ENCODE assay signal across 28 cellular contexts in genomic region chr9:127550277-127550676, GRCh38.
A peak's percentile ranks its signal among the peaks of the same experiment; 100 is the strongest.
DNase-seq lines count a peak whose midpoint lies in the region; ATAC-seq, FAIRE-seq and TF ChIP-seq lines count a peak whose summit lies in the region.
"Had no signal": no experiment of that assay in that cellular context is flagged by ENCODE, and none has a peak within 500 bp of the region (broad histone marks: within the 10 kb centered on the region; RNA-seq: fewer than 3 reads in every experiment).

No MANE protein-coding gene starts in this region.

- H3K36me3 Mint-ChIP-seq in activated CD8-positive, alpha-beta T cell treated with anti-CD3 and anti-CD28 coated beads, Interleukin-2, amount 10 ng/mL, durations not matched to agents 7 days and 5 days (ENCODE audit: low read depth), result peaks cover 38% of the 10 kb centered on the region
- H3K36me3 Mint-ChIP-seq in activated CD8-positive, alpha-beta T cell treated with anti-CD3 and anti-CD28 coated beads for 36 hours (ENCODE audit: low read depth), result no peaks in the 10 kb centered on the region
- H3K36me3 Mint-ChIP-seq in WTC11, result no peaks in the 10 kb centered on the region

- H3K9me3 ChIP-seq in lower lobe of right lung, result no peaks in the 10 kb centered on the region
- no peaks in the 10 kb centered on the region for H3K9me3 ChIP-seq in tibial nerve
- H3K9me3 ChIP-seq: BE2C, SJSA1, tibial artery had no signal

- no peak for TF ChIP-seq CTCF in activated CD8-positive, alpha-beta T cell treated with anti-CD3 and anti-CD28 coated beads for 36 hours (IDR thresholded peaks at IDR 0.05)
- TF ChIP-seq CTCF in WTC11 (IDR thresholded peaks at IDR 0.05) (no peak), lower lobe of right lung (IDR thresholded peaks at IDR 0.05) (no peak), tibial nerve (IDR thresholded peaks at IDR 0.05) (no peak)

- H3K4me1 ChIP-seq in lower lobe of right lung (peaks cover 92% of the 10 kb centered on the region), tibial nerve (peaks cover 0 to 98% (median 83%) of the 10 kb centered on the region in 4 donors)
- H3K4me1 ChIP-seq: BE2C had no signal

- no peak for FAIRE-seq in urothelium cell line (lab: Jason Lieb, UNC)
- FAIRE-seq: A204.1 had no signal

- H3K9me3 Mint-ChIP-seq in activated CD8-positive, alpha-beta T cell treated with anti-CD3 and anti-CD28 coated beads, Interleukin-2, amount 10 ng/mL, durations not matched to agents 7 days and 5 days (ENCODE audit: insufficient read depth), result no peaks in the 10 kb centered on the region
- H3K9me3 Mint-ChIP-seq in activated CD8-positive, alpha-beta T cell treated with anti-CD3 and anti-CD28 coated beads for 36 hours, result no peaks in the 10 kb centered on the region
- H3K9me3 Mint-ChIP-seq in WTC11, result no peaks in the 10 kb centered on the region
- H3K9me3 Mint-ChIP-seq: activated CD4-positive, alpha-beta memory T cell treated with anti-CD3 and anti-CD28 coated beads, Interleukin-2, amount 10 ng/mL, durations not matched to agents 7 days and 5 days; T-helper 2 cell treated with Interferon-gamma antibody and Interleukin-4, amounts not matched to agents 5 μg/mL and 100 μg/mL, for 36 hours had no signal

- CTCF ChIA-PET in activated CD8-positive, alpha-beta T cell treated with anti-CD3 and anti-CD28 coated beads, Interleukin-2, amount 10 ng/mL, durations not matched to agents 7 days and 5 days (lab: Charles Lee), result no interaction called here
- CTCF ChIA-PET in activated CD8-positive, alpha-beta T cell treated with anti-CD3 and anti-CD28 coated beads for 36 hours (lab: Charles Lee), result interaction anchor here (1.2 kb wide), 1 partner anchor 47 kb away, joined by 3 read pairs; no protein-coding TSS in a partner anchor
- CTCF ChIA-PET in WTC11 (lab: Charles Lee), result interaction anchor here (0.9 to 2.1 kb wide), 4 partner anchors 9 to 185 kb away, joined by 3 to 8 read pairs (median 6); partner anchors contain the start of gene TOR2A

- H3K27ac ChIP-seq in lower lobe of right lung, result peak overlapping the region; percentile 13
- H3K27ac ChIP-seq in tibial nerve, result peak overlapping the region in 3 of 4 donors; percentile 15 to 70 (median 66)
- H3K27ac ChIP-seq: hepatocyte, HL-60, SJSA1, tibial artery had no signal

- H3K27me3 Mint-ChIP-seq in activated CD8-positive, alpha-beta T cell treated with anti-CD3 and anti-CD28 coated beads, Interleukin-2, amount 10 ng/mL, durations not matched to agents 7 days and 5 days (ENCODE audit: low read depth), result no peaks in the 10 kb centered on the region
- no peaks in the 10 kb centered on the region for H3K27me3 Mint-ChIP-seq in activated CD8-positive, alpha-beta T cell treated with anti-CD3 and anti-CD28 coated beads for 36 hours
- peaks cover 2% of the 10 kb centered on the region; the same call in 1 of the 2 replicates for H3K27me3 Mint-ChIP-seq in WTC11 (ENCODE audit: low read depth)
- H3K27me3 Mint-ChIP-seq: activated CD4-positive, alpha-beta memory T cell treated with anti-CD3 and anti-CD28 coated beads, Interleukin-2, amount 10 ng/mL, durations not matched to agents 7 days and 5 days had no signal

- POLR2A ChIA-PET in activated CD8-positive, alpha-beta T cell treated with anti-CD3 and anti-CD28 coated beads, Interleukin-2, amount 10 ng/mL, durations not matched to agents 7 days and 5 days (lab: Charles Lee), result no interaction called here
- POLR2A ChIA-PET in activated CD8-positive, alpha-beta T cell treated with anti-CD3 and anti-CD28 coated beads for 36 hours (lab: Charles Lee), result no interaction called here
- POLR2A ChIA-PET in WTC11 (lab: Charles Lee), result interaction anchor here (0.6 kb wide), 1 partner anchor 647 kb away, joined by 3 read pairs; no protein-coding TSS in a partner anchor

- WGBS in tibial nerve, 2 donors, result 44 to 83% methylated on average over 1 of the region's 1 CpG

- peaks cover 75% of the 10 kb centered on the region for H3K4me1 Mint-ChIP-seq in activated CD8-positive, alpha-beta T cell treated with anti-CD3 and anti-CD28 coated beads, Interleukin-2, amount 10 ng/mL, durations not matched to agents 7 days and 5 days (ENCODE audit: low read depth)
- H3K4me1 Mint-ChIP-seq in activated CD8-positive, alpha-beta T cell treated with anti-CD3 and anti-CD28 coated beads for 36 hours (ENCODE audit: low read depth), result peaks cover 8% of the 10 kb centered on the region
- peaks cover 22% of the 10 kb centered on the region for H3K4me1 Mint-ChIP-seq in WTC11

- no peaks in the 10 kb centered on the region for H3K27me3 ChIP-seq in lower lobe of right lung (ENCODE audit: low read depth)
- H3K27me3 ChIP-seq in tibial nerve, result no peaks in the 10 kb centered on the region
- H3K27me3 ChIP-seq: BE2C, hepatocyte, SJSA1, tibial artery had no signal

- H3K4me3 ChIP-seq in lower lobe of right lung, result no peak overlapping the region
- H3K4me3 ChIP-seq in tibial nerve, result no peak overlapping the region
- H3K4me3 ChIP-seq: hepatocyte, lung, SJSA1, tibial artery had no signal

- H3K36me3 ChIP-seq in lower lobe of right lung, result peaks cover 13% of the 10 kb centered on the region
- peaks cover 0 to 8% (median 0%) of the 10 kb centered on the region in 3 donors for H3K36me3 ChIP-seq in tibial nerve
- H3K36me3 ChIP-seq: BE2C had no signal

- no peak for TF ChIP-seq EP300 in tibial nerve (IDR thresholded peaks at IDR 0.05)

- peak overlapping the region; percentile 17 for H3K27ac Mint-ChIP-seq in activated CD8-positive, alpha-beta T cell treated with anti-CD3 and anti-CD28 coated beads, Interleukin-2, amount 10 ng/mL, durations not matched to agents 7 days and 5 days
- no peak overlapping the region for H3K27ac Mint-ChIP-seq in activated CD8-positive, alpha-beta T cell treated with anti-CD3 and anti-CD28 coated beads for 36 hours
- peak overlapping the region; percentile 64; the same call in 1 of the 2 replicates for H3K27ac Mint-ChIP-seq in WTC11
- H3K27ac Mint-ChIP-seq: activated CD4-positive, alpha-beta memory T cell treated with anti-CD3 and anti-CD28 coated beads, Interleukin-2, amount 10 ng/mL, durations not matched to agents 7 days and 5 days; T-helper 2 cell treated with Interferon-gamma antibody and Interleukin-4, amounts not matched to agents 5 μg/mL and 100 μg/mL, for 36 hours had no signal

- no peak for TF ChIP-seq POLR2A in tibial nerve (IDR thresholded peaks at IDR 0.05)

- DNase-seq in activated CD8-positive, alpha-beta T cell treated with anti-CD3 and anti-CD28 coated beads, Interleukin-2, amount 10 ng/mL, durations not matched to agents 7 days and 5 days, result no peak
- no peak for DNase-seq in activated CD8-positive, alpha-beta T cell treated with anti-CD3 and anti-CD28 coated beads for 36 hours
- no peak for DNase-seq in WTC11 (ENCODE audit: low spot score)
- DNase-seq in lower lobe of right lung, result no peak
- no peak for DNase-seq in tibial nerve (ENCODE audit: low spot score in 2 of 2)
- DNase-seq in urothelium cell line (ENCODE audit: low spot score), result no peak
- no peak for DNase-seq in germinal center (ENCODE audit: low spot score)
- DNase-seq: activated CD4-positive, alpha-beta memory T cell treated with anti-CD3 and anti-CD28 coated beads, Interleukin-2, amount 10 ng/mL, durations not matched to agents 7 days and 5 days; activated CD4-positive, CD25-positive, alpha-beta regulatory T cell; activated T-cell treated with anti-CD3 and anti-CD28 coated beads, Interleukin-2, amount 50 U/mL, for 1 hour; BE2C; Calu3; GOT3; NCI-H1417 treated with DMSO at 0.1 percent for 48 hours; NCI-H510A; NK-92 treated with Interleukin-12 subunit alpha and Interleukin-12 subunit beta, amount 100 ng/mL, for 24 hours; nucleus accumbens; retina; stimulated activated CD4-positive, alpha-beta T cell treated with anti-CD3 and anti-CD28 coated beads, Interleukin-4, amount 100 ng/mL, for 4 hours; stimulated activated naive CD8-positive, alpha-beta T cell treated with anti-CD3 and anti-CD28 coated beads, Interleukin-15, Interleukin-2, amounts not matched to agents 100 U/mL and 50 U/mL, for 24 hours had no signal

- no peak overlapping the region for H3K4me3 Mint-ChIP-seq in activated CD8-positive, alpha-beta T cell treated with anti-CD3 and anti-CD28 coated beads, Interleukin-2, amount 10 ng/mL, durations not matched to agents 7 days and 5 days
- no peak overlapping the region for H3K4me3 Mint-ChIP-seq in activated CD8-positive, alpha-beta T cell treated with anti-CD3 and anti-CD28 coated beads for 36 hours
- H3K4me3 Mint-ChIP-seq in WTC11, result no peak overlapping the region
- H3K4me3 Mint-ChIP-seq: activated CD4-positive, alpha-beta memory T cell treated with anti-CD3 and anti-CD28 coated beads, Interleukin-2, amount 10 ng/mL, durations not matched to agents 7 days and 5 days; T-helper 2 cell treated with Interferon-gamma antibody and Interleukin-4, amounts not matched to agents 5 μg/mL and 100 μg/mL, for 36 hours had no signal

- no peak for ATAC-seq in activated CD8-positive, alpha-beta T cell treated with anti-CD3 and anti-CD28 coated beads, Interleukin-2, amount 10 ng/mL, durations not matched to agents 7 days and 5 days
- no peak for ATAC-seq in activated CD8-positive, alpha-beta T cell treated with anti-CD3 and anti-CD28 coated beads for 36 hours
- ATAC-seq in WTC11, result no peak
- ATAC-seq in lower lobe of right lung, result no peak
- no peak for ATAC-seq in HG02588 (IDR thresholded peaks at IDR 0.05; ENCODE audit: unreplicated experiment)
- ATAC-seq: stimulated activated naive CD8-positive, alpha-beta T cell treated with anti-CD3 and anti-CD28 coated beads, Interleukin-15, Interleukin-2, amounts not matched to agents 100 U/mL and 50 U/mL, for 24 hours had no signal

- intact Hi-C loops in activated CD8-positive, alpha-beta T cell treated with anti-CD3 and anti-CD28 coated beads for 36 hours (cut with micrococcal nuclease), result no loop called here
- intact Hi-C loops in lower lobe of right lung (cut with DNase I), result no loop called here

TF ChIP-seq in WTC11, 78 proteins besides CTCF, POLR2A, EP300 and RAD21:
- TF ChIP-seq ATF2 (CRISPR knock-in tag; IDR thresholded peaks at IDR 0.05; ENCODE audit: borderline replicate concordance, low read depth) (no peak), NR2C2 (CRISPR knock-in tag; IDR thresholded peaks at IDR 0.05) (no peak), CREM (CRISPR knock-in tag; IDR thresholded peaks at IDR 0.05) (no peak)
